11 cellular contexts compared by ENCODE assay signal in genomic region chr17:57906910-57907309, GRCh38. TPM values are rescaled to one million over a fixed set of nuclear protein-coding genes. Genes with fewer than 3 reads are reported as not detected.
DNase-seq lines count a peak whose midpoint lies in the region; ATAC-seq, FAIRE-seq and TF ChIP-seq lines count a peak whose summit lies in the region.
"Had no signal": no experiment of that assay in that cellular context is flagged by ENCODE, and none has a peak within 500 bp of the region (broad histone marks: within the 10 kb centered on the region; RNA-seq: fewer than 3 reads in every experiment).

No MANE protein-coding gene starts in this region.

- FAIRE-seq in HepG2 (lab: Jason Lieb, UNC): no peak

- H3K9me3 ChIP-seq in HepG2 (ENCODE audit: low read length): no peaks in the 10 kb centered on the region
- H3K9me3 ChIP-seq in right lobe of liver: no peaks in the 10 kb centered on the region
- H3K9me3 ChIP-seq in CD4-positive, alpha-beta memory T cell (ENCODE audit: control insufficient read depth in 1 of 2, low read length in 2 of 2): no peaks in the 10 kb centered on the region
- H3K9me3 ChIP-seq: SJSA1 had no signal

- peak; percentile 63 for TF ChIP-seq RAD21 in HepG2 (CRISPR knock-in tag; IDR thresholded peaks at IDR 0.05)

- peak; percentile 72 for TF ChIP-seq CTCF in HepG2 (CRISPR knock-in tag; IDR thresholded peaks at IDR 0.05)
- TF ChIP-seq CTCF in right lobe of liver (IDR thresholded peaks at IDR 0.05): no peak

- H3K36me3 ChIP-seq in HepG2 (replicated peaks in 1 of 2; ENCODE audit: control insufficient read depth in 1 of 2, insufficient read depth in 2 of 2, low read length in 2 of 2) (no peaks in the 10 kb centered on the region), right lobe of liver (no peaks in the 10 kb centered on the region)
- H3K36me3 ChIP-seq in CD4-positive, alpha-beta memory T cell (ENCODE audit: insufficient read depth, low read length): no peaks in the 10 kb centered on the region

- H3K27ac ChIP-seq in HepG2 (ENCODE audit: extremely low read length, insufficient read depth, low read length) (peak overlapping the region; percentile 62), right lobe of liver (no peak overlapping the region), angular gyrus (ENCODE audit: low read depth, low read length) (peak overlapping the region; percentile 98)
- H3K27ac ChIP-seq in CD4-positive, alpha-beta memory T cell (ENCODE audit: low read depth, low read length): no peak overlapping the region
- H3K27ac ChIP-seq: C4-2B, SJSA1 had no signal

- H3K4me3 Mint-ChIP-seq in CD4-positive, alpha-beta memory T cell: no peak overlapping the region
- H3K4me3 Mint-ChIP-seq: activated T-helper 17 cell treated with anti-CD3 and anti-CD28 coated beads, Interleukin-2, amount 50 U/mL, for 72 hours had no signal

- ATAC-seq in HepG2: peak; percentile 75
- ATAC-seq in right lobe of liver: no peak
- no peak for ATAC-seq in HG03460 (IDR thresholded peaks at IDR 0.05; ENCODE audit: unreplicated experiment)
- no peak for ATAC-seq in GM21447 (IDR thresholded peaks at IDR 0.05; ENCODE audit: unreplicated experiment)
- ATAC-seq: activated T-helper 17 cell treated with anti-CD3 and anti-CD28 coated beads, Interleukin-2, amount 50 U/mL, for 72 hours had no signal

- BruUV-seq in HepG2 (replicated peaks; lab: Mats Ljungman, UMichigan): no TSS peak

- no peaks in the 10 kb centered on the region for H3K9me3 Mint-ChIP-seq in CD4-positive, alpha-beta memory T cell
- H3K9me3 Mint-ChIP-seq: activated T-helper 17 cell treated with anti-CD3 and anti-CD28 coated beads, Interleukin-2, amount 50 U/mL, for 72 hours had no signal

- TF ChIP-seq EP300 in HepG2 (IDR thresholded peaks at IDR 0.05; ENCODE audit: low read depth in 2 of 2, low read length in 2 of 2) (peak in 1 of 2 experiments; percentile 29; a peak in 2 of 4 replicates), HepG2 (CRISPR knock-in tag; IDR thresholded peaks at IDR 0.05; ENCODE audit: borderline replicate concordance) (no peak)

- TF ChIP-seq POLR2A in HepG2 (IDR thresholded peaks at IDR 0.05; ENCODE audit: insufficient read depth in 1 of 2, low read depth in 2 of 2, low read length in 2 of 2): no peak
- TF ChIP-seq POLR2A in right lobe of liver (IDR thresholded peaks at IDR 0.05): no peak

- no peaks in the 10 kb centered on the region for H4K20me1 ChIP-seq in HepG2 (ENCODE audit: insufficient read depth, low read length)

- no peaks in the 10 kb centered on the region for H3K36me3 Mint-ChIP-seq in CD4-positive, alpha-beta memory T cell

- H3K4me2 ChIP-seq in HepG2 (ENCODE audit: low read depth, low read length): peak overlapping the region; percentile 47

- no peak overlapping the region for H2AFZ ChIP-seq in HepG2 (ENCODE audit: low read length)

- DNase-seq in HepG2 (ENCODE audit: low spot score) (peak; percentile 88), right lobe of liver (no peak), medulla oblongata (ENCODE audit: extremely low spot score) (peak; percentile 95), HPDE6-E6E7 (ENCODE audit: extremely low spot score) (no peak)
- no peak for DNase-seq in CD4-positive, alpha-beta memory T cell

- WGBS in HepG2 (ENCODE audit: low lambda C conversion rate): 41% methylated on average over 7 of the region's 7 CpGs
- WGBS in right lobe of liver (ENCODE audit: insufficient coverage, low coverage, low lambda C conversion rate, missing lambda C conversion rate): 19% methylated on average over 2 of the region's 7 CpGs

- peaks cover 76% of the 10 kb centered on the region for H3K4me1 ChIP-seq in HepG2 (ENCODE audit: insufficient read depth, low read length)
- peaks cover 0 to 21% (median 3%) of the 10 kb centered on the region in 4 donors for H3K4me1 ChIP-seq in right lobe of liver
- H3K4me1 ChIP-seq in CD4-positive, alpha-beta memory T cell (ENCODE audit: insufficient read depth, low read length): peaks cover 14% of the 10 kb centered on the region

- intact Hi-C loops in HepG2 (cut with micrococcal nuclease; ENCODE audit: unreplicated experiment) (loop anchor here (1.0 kb wide), 1 partner anchor 14 kb away; no protein-coding TSS in a partner anchor), right lobe of liver (cut with DNase I) (no loop called here)
- intact Hi-C loops in CD4-positive, alpha-beta memory T cell (cut with micrococcal nuclease): no loop called here

- CTCF ChIA-PET in HepG2 (lab: Yijun Ruan, JAX; ENCODE audit: low intra/inter-chr PET ratio, low total read pairs): interaction anchor here (0.9 kb wide), 1 partner anchor 31 kb away, joined by 3 read pairs; no protein-coding TSS in a partner anchor
- CTCF ChIA-PET in CD4-positive, alpha-beta memory T cell (lab: Charles Lee; ENCODE audit: partially characterized antibody): no interaction called here

- peak overlapping the region; percentile 27; the same call in 1 of the 2 replicates for H3K9ac ChIP-seq in HepG2 (ENCODE audit: insufficient read depth, low read depth, low read length)

- peak overlapping the region in 1 of 7 donors; percentile 59 for H3K27ac Mint-ChIP-seq in CD4-positive, alpha-beta memory T cell
- H3K27ac Mint-ChIP-seq: activated T-helper 17 cell treated with anti-CD3 and anti-CD28 coated beads, Interleukin-2, amount 50 U/mL, for 72 hours had no signal

- peaks cover 5 to 15% (median 10%) of the 10 kb centered on the region in 4 donors for H3K4me1 Mint-ChIP-seq in CD4-positive, alpha-beta memory T cell
- H3K4me1 Mint-ChIP-seq: activated T-helper 17 cell treated with anti-CD3 and anti-CD28 coated beads, Interleukin-2, amount 50 U/mL, for 72 hours had no signal

- in situ Hi-C loops in HepG2 (cut with HindIII; ENCODE audit: extremely low pct_ligation_motif_present, low pct_unique_long_range_greater_than_20kb): loop anchor here (5.0 kb wide), 1 partner anchor 45 kb away; no protein-coding TSS in a partner anchor

- H3K4me3 ChIP-seq in HepG2 (replicated peaks in 1 of 3; ENCODE audit: insufficient read depth in 1 of 3, low read depth in 2 of 3, low read length in 3 of 3) (peak overlapping the region in 1 of 3 experiments; percentile 13; a peak in 1 of 6 replicates), right lobe of liver (no peak overlapping the region)
- H3K4me3 ChIP-seq in CD4-positive, alpha-beta memory T cell (ENCODE audit: low read length in 2 of 2): no peak overlapping the region
- H3K4me3 ChIP-seq: SJSA1 had no signal

- H3K27me3 Mint-ChIP-seq in CD4-positive, alpha-beta memory T cell: peaks cover 0 to 4% of the 10 kb centered on the region in 2 donors
- H3K27me3 Mint-ChIP-seq: activated T-helper 17 cell treated with anti-CD3 and anti-CD28 coated beads, Interleukin-2, amount 50 U/mL, for 72 hours had no signal

- H3K27me3 ChIP-seq in HepG2 (ENCODE audit: control insufficient read depth in 1 of 2, insufficient read depth in 2 of 2, low read length in 2 of 2) (no peaks in the 10 kb centered on the region), right lobe of liver (no peaks in the 10 kb centered on the region)
- H3K27me3 ChIP-seq in CD4-positive, alpha-beta memory T cell (ENCODE audit: insufficient read depth, low read length): no peaks in the 10 kb centered on the region
- H3K27me3 ChIP-seq: SJSA1 had no signal

- POLR2A ChIA-PET in HepG2 (lab: Yijun Ruan, JAX): no interaction called here
- POLR2A ChIA-PET in CD4-positive, alpha-beta memory T cell (lab: Charles Lee; ENCODE audit: partially characterized antibody): no interaction called here

- no peaks in the 10 kb centered on the region for H3K79me2 ChIP-seq in HepG2 (ENCODE audit: insufficient read depth, low read length)

RNA-seq across cellular contexts. Expression of gene CUEDC1, which starts 48.3 kb away (rescaled TPM):
- 4.2 and 7.4 TPM in 2 replicates for total RNA-seq in HepG2 (2016; rRNA removed; fragmentation: Illumina TruSeq; extraction: Trizol)
- total RNA-seq in HepG2 (2016; cell fraction: cytosol; rRNA removed; fragmentation: Illumina TruSeq; extraction: Trizol; ENCODE audit: low read depth): 4.1 and 4.7 TPM in 2 replicates
- 3.5 and 7.9 TPM in 2 replicates for total RNA-seq in HepG2 (2016; cell fraction: insoluble cytoplasmic fraction; rRNA removed; fragmentation: Illumina TruSeq; extraction: Trizol)
- 7.6 and 8.6 TPM in 2 replicates for total RNA-seq in HepG2 (2016; cell fraction: membrane; rRNA removed; fragmentation: Illumina TruSeq; extraction: Trizol)
- total RNA-seq in HepG2 (2016; cell fraction: nucleus; rRNA removed; fragmentation: Illumina TruSeq; extraction: Trizol): 9.6 and 11.9 TPM in 2 replicates
- 12.9 and 14.4 TPM in 2 replicates for polyA plus RNA-seq in HepG2 (2011; rRNA removed)
- polyA plus RNA-seq in HepG2 (2011; cell fraction: cytosol; rRNA removed): 8.1 and 8.6 TPM in 2 replicates
- polyA plus RNA-seq in HepG2 (2011; cell fraction: nucleus; rRNA removed): 36.7 and 43.5 TPM in 2 replicates
- polyA plus RNA-seq in HepG2 (2012): 9.8 and 10.2 TPM in 2 replicates
- 9.4 and 11.1 TPM in 2 replicates for polyA plus RNA-seq in HepG2 (2016; cell fraction: cytosol; fragmentation: Illumina TruSeq; extraction: Trizol; ENCODE audit: low read depth)
- polyA plus RNA-seq in HepG2 (2016; cell fraction: insoluble cytoplasmic fraction; fragmentation: Illumina TruSeq; extraction: Trizol; ENCODE audit: low read depth): 9.2 and 10.0 TPM in 2 replicates
- 15.4 and 16.0 TPM in 2 replicates for polyA plus RNA-seq in HepG2 (2016; cell fraction: membrane; fragmentation: Illumina TruSeq; extraction: Trizol; ENCODE audit: low read depth)
- polyA plus RNA-seq in HepG2 (2016; cell fraction: nucleus; fragmentation: Illumina TruSeq; extraction: Trizol; ENCODE audit: insufficient read depth, low read depth): 33.7 and 36.2 TPM in 2 replicates
- 2.9 and 6.8 TPM in 2 replicates for polyA minus RNA-seq in HepG2 (2011; rRNA and poly(A)+ RNA removed; ENCODE audit: low replicate concordance)
- polyA minus RNA-seq in HepG2 (2011; cell fraction: cytosol; rRNA and poly(A)+ RNA removed): 5.1 and 7.3 TPM in 2 replicates
- 6.6 and 8.2 TPM in 2 replicates for polyA minus RNA-seq in HepG2 (2011; cell fraction: nucleus; rRNA and poly(A)+ RNA removed)
- total RNA-seq in right lobe of liver: 1 to 10 TPM; 4.0 to 8.5 (median 5.5) TPM
- under 1 TPM; 0.61 to 0.90 TPM for total RNA-seq in CD4-positive, alpha-beta memory T cell
- polyA plus RNA-seq in CD4-positive, alpha-beta memory T cell: not detected

RNA-seq across cellular contexts. Expression of gene MRPS23, which starts 57.1 kb away (rescaled TPM):
- 181 and 283 TPM in 2 replicates for total RNA-seq in HepG2 (2016; rRNA removed; fragmentation: Illumina TruSeq; extraction: Trizol)
- 33.9 and 36.7 TPM in 2 replicates for total RNA-seq in HepG2 (2016; cell fraction: cytosol; rRNA removed; fragmentation: Illumina TruSeq; extraction: Trizol; ENCODE audit: low read depth)
- 189 and 325 TPM in 2 replicates for total RNA-seq in HepG2 (2016; cell fraction: insoluble cytoplasmic fraction; rRNA removed; fragmentation: Illumina TruSeq; extraction: Trizol)
- total RNA-seq in HepG2 (2016; cell fraction: membrane; rRNA removed; fragmentation: Illumina TruSeq; extraction: Trizol): 47.2 and 48.2 TPM in 2 replicates
- total RNA-seq in HepG2 (2016; cell fraction: nucleus; rRNA removed; fragmentation: Illumina TruSeq; extraction: Trizol): 63.9 and 73.7 TPM in 2 replicates
- 61.6 and 63.2 TPM in 2 replicates for polyA plus RNA-seq in HepG2 (2011; rRNA removed)
- 68.3 and 71.0 TPM in 2 replicates for polyA plus RNA-seq in HepG2 (2011; cell fraction: cytosol; rRNA removed)
- polyA plus RNA-seq in HepG2 (2011; cell fraction: nucleus; rRNA removed): 11.6 and 14.2 TPM in 2 replicates
- 78.3 and 78.8 TPM in 2 replicates for polyA plus RNA-seq in HepG2 (2012)
- polyA plus RNA-seq in HepG2 (2016; cell fraction: cytosol; fragmentation: Illumina TruSeq; extraction: Trizol; ENCODE audit: low read depth): 26.6 and 30.8 TPM in 2 replicates
- polyA plus RNA-seq in HepG2 (2016; cell fraction: insoluble cytoplasmic fraction; fragmentation: Illumina TruSeq; extraction: Trizol; ENCODE audit: low read depth): 249 and 259 TPM in 2 replicates
- polyA plus RNA-seq in HepG2 (2016; cell fraction: membrane; fragmentation: Illumina TruSeq; extraction: Trizol; ENCODE audit: low read depth): 32.0 and 32.5 TPM in 2 replicates
- 75.9 and 84.0 TPM in 2 replicates for polyA plus RNA-seq in HepG2 (2016; cell fraction: nucleus; fragmentation: Illumina TruSeq; extraction: Trizol; ENCODE audit: insufficient read depth, low read depth)
- 47.3 and 53.2 TPM in 2 replicates for polyA minus RNA-seq in HepG2 (2011; rRNA and poly(A)+ RNA removed; ENCODE audit: low replicate concordance)
- polyA minus RNA-seq in HepG2 (2011; cell fraction: cytosol; rRNA and poly(A)+ RNA removed): 28.0 and 33.9 TPM in 2 replicates
- polyA minus RNA-seq in HepG2 (2011; cell fraction: nucleus; rRNA and poly(A)+ RNA removed): 17.3 and 18.9 TPM in 2 replicates
- 10 to 100 TPM; 13.0 to 23.0 (median 15.2) TPM for total RNA-seq in right lobe of liver
- 10 to 100 TPM; 28.7 to 29.5 TPM for total RNA-seq in CD4-positive, alpha-beta memory T cell
- polyA plus RNA-seq in CD4-positive, alpha-beta memory T cell: 10 to 100 TPM; 35.7 to 41.7 TPM

Comparison
In these comparisons a context has a peak if more than half of its experiments do, and no peak if none do; other contexts are left out.
1. DNase-seq: peak in HepG2 (single experiment) and medulla oblongata (single experiment); none in right lobe of liver (0 of 3), HPDE6-E6E7 (single experiment) and CD4-positive, alpha-beta memory T cell (0 of 5).
2. H3K27ac ChIP-seq: peak in HepG2 (single experiment) and angular gyrus (single experiment); none in right lobe of liver (0 of 3) and CD4-positive, alpha-beta memory T cell (single experiment).